ENCODE assay signal across 1 cellular context in genomic region chr3:10115326-10116137, GRCh38.
TF ChIP-seq lines count a peak whose summit lies in the region.

TSS of gene BRK1 (plus strand) at chr3:10115675. CDS start at chr3:10115702, 27 bp downstream.

TF ChIP-seq in K562, 482 proteins besides CTCF, POLR2A, EP300 and RAD21 (continued from another document):
- TF ChIP-seq TCF15 (CRISPR knock-in tag; IDR thresholded peaks at IDR 0.05) (0 out of 2 replicates have a peak, but pooled peaks have one; percentile 26), NKRF (IDR thresholded peaks at IDR 0.05; ENCODE audit: borderline replicate concordance) (peak; percentile 48; the same call in 1 of the 2 replicates), ETS1 (conservative IDR thresholded peaks at IDR 0.05; ENCODE audit: control insufficient read depth, low read depth, low read length) (0 out of 2 replicates have a peak, but pooled peaks have one; percentile 14), BRCA1 (IDR thresholded peaks at IDR 0.05) (no peak), BRCA1 (CRISPR knock-in tag; IDR thresholded peaks at IDR 0.05) (no peak), SMARCE1 (IDR thresholded peaks at IDR 0.05) (no peak; the same call in none of the 2 replicates), AFF4 (CRISPR knock-in tag; IDR thresholded peaks at IDR 0.05) (peak; percentile 79), FOXA1 (IDR thresholded peaks at IDR 0.05; ENCODE audit: borderline replicate concordance) (no peak), POLR2AphosphoS5 (IDR thresholded peaks at IDR 0.05; ENCODE audit: control insufficient read depth, insufficient read depth, low read depth, low read length) (peak; percentile 99), PHTF2 (CRISPR knock-in tag; IDR thresholded peaks at IDR 0.05) (no peak), ZNF263 (CRISPR knock-in tag; IDR thresholded peaks at IDR 0.05; ENCODE audit: borderline replicate concordance) (no peak; the same call in 1 of the 2 replicates), GTF3C2 (IDR thresholded peaks at IDR 0.05; ENCODE audit: borderline replicate concordance, extremely low read depth, insufficient read length) (no peak), CCAR2 (IDR thresholded peaks at IDR 0.05; ENCODE audit: low read depth, low read length) (no peak), PCBP1 (IDR thresholded peaks at IDR 0.05; ENCODE audit: low read depth, low read length, poor library complexity, severe bottlenecking) (no peak), SOX6 (IDR thresholded peaks at IDR 0.05) (peak; percentile 45; the same call in 1 of the 2 replicates), MCM2 (IDR thresholded peaks at IDR 0.05; ENCODE audit: low read depth) (no peak), MAFF (IDR thresholded peaks at IDR 0.05; ENCODE audit: low read length) (no peak), HBP1 (CRISPR knock-in tag; IDR thresholded peaks at IDR 0.05) (no peak), ZNF143 (CRISPR knock-in tag; IDR thresholded peaks at IDR 0.05) (no peak), HMBOX1 (IDR thresholded peaks at IDR 0.05) (no peak), ELF2 (CRISPR knock-in tag; IDR thresholded peaks at IDR 0.05) (no peak), IRF9 (tag; IDR thresholded peaks at IDR 0.05) (no peak)
